ENCODE assay signal across 24 cellular contexts in genomic region chr2:85787282-85787980, GRCh38. TPM values are rescaled to one million over a fixed set of nuclear protein-coding genes. Genes with fewer than 3 reads are reported as not detected.
"Had no signal": no experiment of that assay in that cellular context is flagged by ENCODE, and none has a peak within 500 bp of the region (broad histone marks: within the 10 kb centered on the region; RNA-seq: fewer than 3 reads in every experiment).

No MANE protein-coding gene starts in this region.

- H3K27ac ChIP-seq: cardiac muscle cell, SK-N-MC had no signal

- H3K9me3 ChIP-seq: mucosa of descending colon had no signal

- H3K4me3 Mint-ChIP-seq: activated B cell treated with CpG ODN at 0.5 μM for 24 hours; activated naive CD4-positive, alpha-beta T cell treated with anti-CD3 and anti-CD28 coated beads for 36 hours; dendritic cell treated with granulocyte-macrophage colony-stimulating factor and Interleukin-4, amounts not matched to agents 40 ng/mL and 50 ng/mL, for 4 days; nephron progenitor cell; stimulated activated naive CD8-positive, alpha-beta T cell treated with anti-CD3 and anti-CD28 coated beads, Interleukin-15, Interleukin-2, amounts not matched to agents 100 ng/mL and 50 ng/mL, for 24 hours; T-helper 17 cell had no signal

- DNase-seq: activated B cell treated with CpG ODN at 0.5 μM for 24 hours; activated CD4-positive, alpha-beta T cell treated with anti-CD3 and anti-CD28 coated beads for 4 hours; activated CD4-positive, alpha-beta T cell treated with anti-CD3 and anti-CD28 coated beads, Interleukin-2, amount 50 U/mL, for 48 hours; activated CD8-positive, alpha-beta memory T cell treated with anti-CD3 and anti-CD28 coated beads, Interleukin-2, amount 50 U/mL, for 48 hours; activated naive CD4-positive, alpha-beta T cell treated with anti-CD3 and anti-CD28 coated beads for 36 hours; activated T-cell treated with anti-CD3 and anti-CD28 coated beads, Interleukin-2, amount 50 U/mL, for 48 hours; amygdala; effector CD4-positive, alpha-beta T cell; erythroblast; foreskin fibroblast; hippocampal formation; mesendoderm; mucosa of descending colon; nephron progenitor cell; occipital lobe; stimulated activated CD4-positive, alpha-beta T cell treated with anti-CD3 and anti-CD28 coated beads, Interleukin-4, amount 100 ng/mL, for 1 hour; SW 1271; T-helper 17 cell; trophoblast cell had no signal

- ATAC-seq: mucosa of descending colon, T-helper 17 cell had no signal

- H3K27me3 ChIP-seq: cardiac muscle cell had no signal

- H3K27ac Mint-ChIP-seq: activated B cell treated with CpG ODN at 0.5 μM for 24 hours; activated naive CD4-positive, alpha-beta T cell treated with anti-CD3 and anti-CD28 coated beads for 36 hours; dendritic cell treated with granulocyte-macrophage colony-stimulating factor and Interleukin-4, amounts not matched to agents 40 ng/mL and 50 ng/mL, for 4 days; nephron progenitor cell; stimulated activated naive CD8-positive, alpha-beta T cell treated with anti-CD3 and anti-CD28 coated beads, Interleukin-15, Interleukin-2, amounts not matched to agents 100 ng/mL and 50 ng/mL, for 24 hours; T-helper 17 cell had no signal

- H3K9me3 Mint-ChIP-seq: activated B cell treated with CpG ODN at 0.5 μM for 24 hours; activated naive CD4-positive, alpha-beta T cell treated with anti-CD3 and anti-CD28 coated beads for 36 hours; dendritic cell treated with granulocyte-macrophage colony-stimulating factor and Interleukin-4, amounts not matched to agents 40 ng/mL and 50 ng/mL, for 4 days; nephron progenitor cell; stimulated activated naive CD8-positive, alpha-beta T cell treated with anti-CD3 and anti-CD28 coated beads, Interleukin-15, Interleukin-2, amounts not matched to agents 100 ng/mL and 50 ng/mL, for 24 hours had no signal

- H3K36me3 ChIP-seq: cardiac muscle cell had no signal

- H3K4me3 ChIP-seq: cardiac muscle cell, mucosa of descending colon, SK-N-MC had no signal

RNA-seq across cellular contexts. Expression of gene ATOH8, which starts 33.6 kb away (rescaled TPM):
- total RNA-seq: activated B cell treated with CpG ODN at 0.5 μM for 24 hours; activated CD8-positive, alpha-beta memory T cell treated with anti-CD3 and anti-CD28 coated beads for 36 hours; activated naive CD4-positive, alpha-beta T cell treated with anti-CD3 and anti-CD28 coated beads for 36 hours; T-helper 17 cell had no signal
